11 cellular contexts compared by ENCODE assay signal in genomic region chr10:110845756-110846620, GRCh38. TPM values are rescaled to one million over a fixed set of nuclear protein-coding genes. Genes with fewer than 3 reads are reported as not detected.
DNase-seq lines count a peak whose midpoint lies in the region; ATAC-seq and TF ChIP-seq lines count a peak whose summit lies in the region.
"Had no signal": no experiment of that assay in that cellular context is flagged by ENCODE, and none has a peak within 500 bp of the region (broad histone marks: within the 10 kb centered on the region; RNA-seq: fewer than 3 reads in every experiment).

No MANE protein-coding gene starts in this region.

- H3K4me3 ChIP-seq in Loucy (ENCODE audit: low read length, poor library complexity, severe bottlenecking): no peak overlapping the region
- H3K4me3 ChIP-seq in esophagus (ENCODE audit: low read depth in 1 of 2, low read length in 2 of 2): no peak overlapping the region
- no peak overlapping the region for H3K4me3 ChIP-seq in naive thymus-derived CD4-positive, alpha-beta T cell (ENCODE audit: low read length)
- H3K4me3 ChIP-seq: K562 had no signal

- H3K9ac ChIP-seq in Loucy (ENCODE audit: low read depth, low read length, poor library complexity, severe bottlenecking): peak overlapping the region; percentile 46

- H4K20me1 ChIP-seq in Loucy (ENCODE audit: insufficient read depth, low read length, poor library complexity, severe bottlenecking): no peaks in the 10 kb centered on the region

- H3K4me3 Mint-ChIP-seq in naive thymus-derived CD4-positive, alpha-beta T cell: peak overlapping the region in 1 of 10 donors; percentile 73
- H3K4me3 Mint-ChIP-seq: activated CD4-positive, alpha-beta T cell treated with anti-CD3 and anti-CD28 coated beads, Interleukin-2, amount 10 ng/mL, durations not matched to agents 24 days and 14 days had no signal

- H3K36me3 Mint-ChIP-seq in naive thymus-derived CD4-positive, alpha-beta T cell: peaks cover 0 to 13% (median 0%) of the 10 kb centered on the region in 5 donors

- H3K9me3 ChIP-seq in Loucy (ENCODE audit: insufficient read depth, low read depth, low read length) (no peaks in the 10 kb centered on the region), esophagus (ENCODE audit: control insufficient read depth in 2 of 2, insufficient read depth in 1 of 2, low read depth in 1 of 2, low read length in 1 of 2) (no peaks in the 10 kb centered on the region)
- H3K9me3 ChIP-seq in naive thymus-derived CD4-positive, alpha-beta T cell (ENCODE audit: control insufficient read depth in 2 of 3, low read length in 3 of 3): no peaks in the 10 kb centered on the region

- CTCF ChIA-PET in naive thymus-derived CD4-positive, alpha-beta T cell (lab: Charles Lee): interaction anchor here (0.8 to 1.5 kb wide), 3 partner anchors 12 to 32 kb away, joined by 3 to 4 read pairs (median 3); no protein-coding TSS in a partner anchor

- WGBS in esophagus, 2 donors: 37 to 50% methylated on average over 3 of the region's 3 CpGs

- H3K27ac ChIP-seq in esophagus (ENCODE audit: low read depth in 2 of 2, low read length in 1 of 2): peak overlapping the region; percentile 91 to 93
- H3K27ac ChIP-seq in naive thymus-derived CD4-positive, alpha-beta T cell (ENCODE audit: low read depth, low read length): no peak overlapping the region

- peak; percentile 15 for DNase-seq in DMS79 treated with DMSO at 0.1 percent for 48 hours (lab: John Stamatoyannopoulos, UW)
- DNase-seq in DMS79 (lab: John Stamatoyannopoulos, UW): no peak
- peak; percentile 88 for DNase-seq in renal cortical epithelial cell (ENCODE audit: low read depth)
- DNase-seq in GM20000 (ENCODE audit: low spot score): no peak
- no peak for DNase-seq in naive thymus-derived CD4-positive, alpha-beta T cell
- DNase-seq in dermis blood vessel endothelial cell: no peak
- DNase-seq: activated CD4-positive, alpha-beta T cell treated with anti-CD3 and anti-CD28 coated beads, Interleukin-2, amount 10 ng/mL, durations not matched to agents 24 days and 14 days; mesenchymal stem cell had no signal

- H3K79me2 ChIP-seq in Loucy (ENCODE audit: insufficient read depth, low read length): no peaks in the 10 kb centered on the region

- H3K4me1 Mint-ChIP-seq in naive thymus-derived CD4-positive, alpha-beta T cell: peaks cover 46 to 85% (median 73%) of the 10 kb centered on the region in 7 donors

- intact Hi-C loops in naive thymus-derived CD4-positive, alpha-beta T cell (cut with micrococcal nuclease): no loop called here

- no peak for TF ChIP-seq CTCF in Loucy (conservative IDR thresholded peaks at IDR 0.05; ENCODE audit: low read length)
- no peak for TF ChIP-seq CTCF in GM20000 (IDR thresholded peaks at IDR 0.05; ENCODE audit: extremely low read depth, missing control alignments)

- no peaks in the 10 kb centered on the region for H3F3A ChIP-seq in Loucy (ENCODE audit: low read depth)

- peak overlapping the region in 4 of 9 donors; percentile 39 to 67 (median 62) for H3K27ac Mint-ChIP-seq in naive thymus-derived CD4-positive, alpha-beta T cell
- H3K27ac Mint-ChIP-seq: activated CD4-positive, alpha-beta T cell treated with anti-CD3 and anti-CD28 coated beads, Interleukin-2, amount 10 ng/mL, durations not matched to agents 24 days and 14 days had no signal

- no peak overlapping the region for H3K4me2 ChIP-seq in Loucy (ENCODE audit: low read depth, low read length, poor library complexity, severe bottlenecking)

- POLR2A ChIA-PET in naive thymus-derived CD4-positive, alpha-beta T cell (lab: Charles Lee): interaction anchor here (0.6 to 1.9 kb wide), 10 partner anchors 8 to 95 kb away, joined by 3 to 8 read pairs (median 4); no protein-coding TSS in a partner anchor

- H3K9me3 Mint-ChIP-seq in naive thymus-derived CD4-positive, alpha-beta T cell: peaks cover 0 to 4% (median 0%) of the 10 kb centered on the region in 11 donors
- H3K9me3 Mint-ChIP-seq: activated CD4-positive, alpha-beta T cell treated with anti-CD3 and anti-CD28 coated beads, Interleukin-2, amount 10 ng/mL, durations not matched to agents 24 days and 14 days had no signal

- no peaks in the 10 kb centered on the region for H3K27me3 Mint-ChIP-seq in naive thymus-derived CD4-positive, alpha-beta T cell
- H3K27me3 Mint-ChIP-seq: activated CD4-positive, alpha-beta T cell treated with anti-CD3 and anti-CD28 coated beads, Interleukin-2, amount 10 ng/mL, durations not matched to agents 24 days and 14 days had no signal

- H3K9me2 ChIP-seq in Loucy (replicated peaks; ENCODE audit: low read depth, low read length): no peaks in the 10 kb centered on the region

- H3K4me1 ChIP-seq in Loucy (ENCODE audit: insufficient read depth, low read length, poor library complexity, severe bottlenecking) (peaks cover 73% of the 10 kb centered on the region), esophagus (ENCODE audit: control insufficient read depth in 2 of 2, insufficient read depth in 2 of 2, low read length in 1 of 2) (peaks cover 7 to 34% of the 10 kb centered on the region in 2 donors)
- peaks cover 39 to 49% of the 10 kb centered on the region in 2 donors for H3K4me1 ChIP-seq in naive thymus-derived CD4-positive, alpha-beta T cell (ENCODE audit: control insufficient read depth in 2 of 2, insufficient read depth in 2 of 2, low read length in 2 of 2)

- no peak for ATAC-seq in naive thymus-derived CD4-positive, alpha-beta T cell
- ATAC-seq: K562 had no signal

- no peak overlapping the region for H2AFZ ChIP-seq in Loucy (ENCODE audit: low read length)

- H3K27me3 ChIP-seq in Loucy (ENCODE audit: insufficient read depth, low read length, poor library complexity, severe bottlenecking) (no peaks in the 10 kb centered on the region), esophagus (ENCODE audit: control insufficient read depth in 1 of 2, insufficient read depth in 2 of 2, low read length in 2 of 2) (no peaks in the 10 kb centered on the region)
- no peaks in the 10 kb centered on the region for H3K27me3 ChIP-seq in naive thymus-derived CD4-positive, alpha-beta T cell (ENCODE audit: control insufficient read depth in 2 of 2, insufficient read depth in 2 of 2, low read length in 2 of 2)

- H3K36me3 ChIP-seq in Loucy (ENCODE audit: insufficient read depth, low read length) (no peaks in the 10 kb centered on the region), esophagus (ENCODE audit: control insufficient read depth in 2 of 2, insufficient read depth in 2 of 2, low read length in 1 of 2) (no peaks in the 10 kb centered on the region)
- no peaks in the 10 kb centered on the region for H3K36me3 ChIP-seq in naive thymus-derived CD4-positive, alpha-beta T cell (ENCODE audit: control insufficient read depth in 2 of 3, insufficient read depth in 3 of 3, low read length in 3 of 3)

RNA-seq across cellular contexts. Expression of gene PDCD4, which starts 25.7 kb away (rescaled TPM):
- 100 to 1,000 TPM; 116 to 203 TPM for polyA plus RNA-seq in esophagus
- total RNA-seq in renal cortical epithelial cell (27.3 and 93.2 TPM in 2 replicates), dermis blood vessel endothelial cell (171 and 200 TPM in 2 replicates)
- 100 to 1,000 TPM in 4 of 5 experiments, 10 to 100 TPM in 1; 93.7 to 283 (median 223) TPM for total RNA-seq in naive thymus-derived CD4-positive, alpha-beta T cell
- polyA plus RNA-seq in naive thymus-derived CD4-positive, alpha-beta T cell: 100 to 1,000 TPM; 253 to 295 TPM

Comparison
In these comparisons a context has a peak if more than half of its experiments do, and no peak if none do; other contexts are left out.
1. DNase-seq: peak in DMS79 treated with DMSO at 0.1 percent for 48 hours (single experiment) and renal cortical epithelial cell (single experiment); none in DMS79 (single experiment), GM20000 (single experiment), naive thymus-derived CD4-positive, alpha-beta T cell (0 of 9) and dermis blood vessel endothelial cell (single experiment).